In the genomic region with DNA sequence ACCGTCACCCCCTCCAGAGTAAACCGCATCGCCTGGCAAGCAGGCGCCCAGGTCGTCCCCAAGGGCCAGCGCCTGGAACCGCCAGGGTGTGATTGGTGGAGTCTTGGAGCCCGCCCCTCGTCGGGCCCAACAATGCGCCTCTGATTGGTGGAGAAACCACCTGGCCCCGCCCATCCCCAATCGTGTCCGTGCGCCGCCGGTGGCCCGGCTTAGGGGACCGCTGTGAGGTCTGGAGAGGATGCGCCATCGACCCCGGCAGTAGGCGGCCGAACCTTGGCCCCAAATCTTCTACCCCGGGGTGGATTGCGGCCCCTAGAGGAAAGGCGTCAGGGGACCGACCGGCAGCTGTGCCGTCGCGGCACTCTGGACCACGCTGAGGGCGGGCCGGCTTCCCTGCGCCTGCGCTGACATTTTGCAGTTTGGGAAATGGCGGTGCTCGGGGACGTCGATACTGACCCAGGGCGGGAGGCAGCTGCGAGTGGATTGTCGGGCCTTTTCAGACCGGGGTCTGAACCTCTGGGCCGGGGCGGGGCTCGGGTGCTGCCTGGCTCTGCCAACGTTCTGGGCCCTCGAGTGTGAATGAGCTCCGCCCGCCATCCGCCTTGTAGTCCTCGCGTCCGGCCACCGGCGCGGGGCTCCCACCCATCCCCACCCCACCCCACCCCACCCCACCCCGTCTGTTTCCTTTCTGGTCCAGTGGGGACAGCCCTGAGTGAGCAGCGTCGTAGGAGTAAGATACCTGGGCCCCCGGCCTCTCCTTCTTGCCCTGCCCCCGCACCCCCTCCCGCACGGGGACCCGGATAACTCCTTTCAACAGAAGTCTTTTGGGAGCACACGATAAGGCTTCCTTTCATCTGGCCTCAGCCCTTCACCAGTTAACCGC, we compare ENCODE assay signal across 1 cellular context.
A peak's percentile ranks its signal among the peaks of the same experiment; 100 is the strongest.
TF ChIP-seq lines count a peak whose summit lies in the region.

No MANE protein-coding gene starts in this region.

TF ChIP-seq in K562, 482 proteins besides CTCF, POLR2A, EP300 and RAD21 (continued from another document and continues in another):
- TF ChIP-seq AFF1 (IDR thresholded peaks at IDR 0.05; ENCODE audit: low read depth in 1 of 2, partially characterized antibody in 2 of 2), result no peak
- 0 out of 2 replicates have a peak, but pooled peaks have one; percentile 74 for TF ChIP-seq REST (CRISPR knock-in tag; IDR thresholded peaks at IDR 0.05; ENCODE audit: low read depth)
- TF ChIP-seq ELF2 (CRISPR knock-in tag; IDR thresholded peaks at IDR 0.05), result no peak
- TF ChIP-seq GATAD2A (IDR thresholded peaks at IDR 0.05), result no peak
- peak; percentile 65; the same call in 1 of the 2 replicates for TF ChIP-seq SIN3B (IDR thresholded peaks at IDR 0.05; ENCODE audit: low read depth)
- no peak for TF ChIP-seq ZNF124 (CRISPR knock-in tag; IDR thresholded peaks at IDR 0.05)
- peak; percentile 70; the same call in 1 of the 2 replicates for TF ChIP-seq GTF2E2 (tag; IDR thresholded peaks at IDR 0.05)
- TF ChIP-seq ELF1 (tag; IDR thresholded peaks at IDR 0.05), result no peak
- TF ChIP-seq SAFB (IDR thresholded peaks at IDR 0.05; ENCODE audit: borderline replicate concordance, low read depth, low read length), result no peak; the same call in 1 of the 2 replicates
- peak in 1 of 2 experiments; percentile 75; a peak in 2 of 3 replicates for TF ChIP-seq CBX3 (IDR thresholded peaks at IDR 0.05; ENCODE audit: borderline replicate concordance in 1 of 2, low read length in 2 of 2)
- TF ChIP-seq ZNF507 (tag; conservative IDR thresholded peaks at IDR 0.05), result no peak
- TF ChIP-seq RB1 (IDR thresholded peaks at IDR 0.05; ENCODE audit: low read depth), result peak; percentile 90
- no peak for TF ChIP-seq KLF6 (CRISPR knock-in tag; IDR thresholded peaks at IDR 0.05; ENCODE audit: borderline replicate concordance)
- TF ChIP-seq SOX6 (IDR thresholded peaks at IDR 0.05), result peak; percentile 55
- TF ChIP-seq HMGXB4 (CRISPR knock-in tag; IDR thresholded peaks at IDR 0.05), result no peak; the same call in 1 of the 2 replicates
- TF ChIP-seq ILF3 (IDR thresholded peaks at IDR 0.05; ENCODE audit: borderline replicate concordance), result peak; percentile 62; the same call in 1 of the 2 replicates
- TF ChIP-seq HCFC1 (IDR thresholded peaks at IDR 0.05; ENCODE audit: low read depth, low read length), result no peak; the same call in none of the 2 replicates
- TF ChIP-seq ZNF24 (IDR thresholded peaks at IDR 0.05), result no peak; the same call in 1 of the 2 replicates
- TF ChIP-seq NCOA2 (IDR thresholded peaks at IDR 0.05; ENCODE audit: partially characterized antibody in 2 of 2), result no peak
- TF ChIP-seq, protein P1, sequence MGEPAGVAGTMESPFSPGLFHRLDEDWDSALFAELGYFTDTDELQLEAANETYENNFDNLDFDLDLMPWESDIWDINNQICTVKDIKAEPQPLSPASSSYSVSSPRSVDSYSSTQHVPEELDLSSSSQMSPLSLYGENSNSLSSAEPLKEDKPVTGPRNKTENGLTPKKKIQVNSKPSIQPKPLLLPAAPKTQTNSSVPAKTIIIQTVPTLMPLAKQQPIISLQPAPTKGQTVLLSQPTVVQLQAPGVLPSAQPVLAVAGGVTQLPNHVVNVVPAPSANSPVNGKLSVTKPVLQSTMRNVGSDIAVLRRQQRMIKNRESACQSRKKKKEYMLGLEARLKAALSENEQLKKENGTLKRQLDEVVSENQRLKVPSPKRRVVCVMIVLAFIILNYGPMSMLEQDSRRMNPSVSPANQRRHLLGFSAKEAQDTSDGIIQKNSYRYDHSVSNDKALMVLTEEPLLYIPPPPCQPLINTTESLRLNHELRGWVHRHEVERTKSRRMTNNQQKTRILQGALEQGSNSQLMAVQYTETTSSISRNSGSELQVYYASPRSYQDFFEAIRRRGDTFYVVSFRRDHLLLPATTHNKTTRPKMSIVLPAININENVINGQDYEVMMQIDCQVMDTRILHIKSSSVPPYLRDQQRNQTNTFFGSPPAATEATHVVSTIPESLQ (CRISPR knock-in tag; IDR thresholded peaks at IDR 0.05), result peak; percentile 88; the same call in 1 of the 2 replicates
- TF ChIP-seq ARID1B (IDR thresholded peaks at IDR 0.05), result peak; percentile 92
- peak; percentile 90; the same call in 1 of the 2 replicates for TF ChIP-seq KDM2B (CRISPR knock-in tag; IDR thresholded peaks at IDR 0.05)
- TF ChIP-seq HMBOX1 (IDR thresholded peaks at IDR 0.05), result peak; percentile 75; the same call in 1 of the 2 replicates
- peak; percentile 93 for TF ChIP-seq CBFA2T2 (conservative IDR thresholded peaks at IDR 0.05)
- TF ChIP-seq, protein P2, sequence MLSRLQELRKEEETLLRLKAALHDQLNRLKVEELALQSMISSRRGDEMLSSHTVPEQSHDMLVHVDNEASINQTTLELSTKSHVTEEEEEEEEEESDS (CRISPR knock-in tag; IDR thresholded peaks at IDR 0.05), result no peak
- no peak for TF ChIP-seq HES1 (IDR thresholded peaks at IDR 0.05; ENCODE audit: low read depth)
- no peak for TF ChIP-seq CREBBP (IDR thresholded peaks at IDR 0.05; ENCODE audit: low read depth, low read length)
- TF ChIP-seq ZNF75A (CRISPR knock-in tag; IDR thresholded peaks at IDR 0.05), result peak; percentile 18; the same call in 1 of the 2 replicates
- peak; percentile 67; the same call in 1 of the 2 replicates for TF ChIP-seq CHCHD3 (CRISPR knock-in tag; IDR thresholded peaks at IDR 0.05)
- no peak for TF ChIP-seq PTBP1 (IDR thresholded peaks at IDR 0.05; ENCODE audit: low read depth, low read length)
- TF ChIP-seq PTTG1 (tag; IDR thresholded peaks at IDR 0.05; ENCODE audit: low read depth), result no peak
- TF ChIP-seq RHOXF2B (CRISPR knock-in tag; conservative IDR thresholded peaks at IDR 0.05), result 0 out of 2 replicates have a peak, but pooled peaks have one; percentile 59
- peak; percentile 71 for TF ChIP-seq CTCFL (IDR thresholded peaks at IDR 0.05; ENCODE audit: borderline replicate concordance, insufficient read depth, low read depth, low read length, poor library complexity, severe bottlenecking)
- TF ChIP-seq NR3C1 (CRISPR knock-in tag; IDR thresholded peaks at IDR 0.05), result peak; percentile 31; the same call in 1 of the 2 replicates
- TF ChIP-seq MAFG (tag; conservative IDR thresholded peaks at IDR 0.05), result no peak
- peak; percentile 75 for TF ChIP-seq FOXM1 (IDR thresholded peaks at IDR 0.05; ENCODE audit: low read depth)
- TF ChIP-seq FOXM1 (CRISPR knock-in tag; IDR thresholded peaks at IDR 0.05; ENCODE audit: low read depth), result peak; percentile 55; the same call in 1 of the 2 replicates
- peak; percentile 57; the same call in 1 of the 2 replicates for TF ChIP-seq ZKSCAN1 (IDR thresholded peaks at IDR 0.05; ENCODE audit: low read depth, low read length)
- TF ChIP-seq ZC3H8 (IDR thresholded peaks at IDR 0.05), result no peak
- TF ChIP-seq, protein P3, sequence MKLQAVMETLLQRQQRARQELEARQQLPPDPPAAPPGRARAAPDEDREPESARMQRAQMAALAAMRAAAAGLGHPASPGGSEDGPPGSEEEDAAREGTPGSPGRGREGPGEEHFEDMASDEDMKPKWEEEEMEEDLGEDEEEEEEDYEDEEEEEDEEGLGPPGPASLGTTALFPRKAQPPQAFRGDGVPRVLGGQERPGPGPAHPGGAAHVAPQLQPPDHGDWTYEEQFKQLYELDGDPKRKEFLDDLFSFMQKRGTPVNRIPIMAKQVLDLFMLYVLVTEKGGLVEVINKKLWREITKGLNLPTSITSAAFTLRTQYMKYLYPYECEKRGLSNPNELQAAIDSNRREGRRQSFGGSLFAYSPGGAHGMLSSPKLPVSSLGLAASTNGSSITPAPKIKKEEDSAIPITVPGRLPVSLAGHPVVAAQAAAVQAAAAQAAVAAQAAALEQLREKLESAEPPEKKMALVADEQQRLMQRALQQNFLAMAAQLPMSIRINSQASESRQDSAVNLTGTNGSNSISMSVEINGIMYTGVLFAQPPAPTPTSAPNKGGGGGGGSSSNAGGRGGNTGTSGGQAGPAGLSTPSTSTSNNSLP (IDR thresholded peaks at IDR 0.05; ENCODE audit: borderline replicate concordance, low read depth, low read length), result no peak
- no peak for TF ChIP-seq SLC30A9 (CRISPR knock-in tag; IDR thresholded peaks at IDR 0.05)
- 0 out of 2 replicates have a peak, but pooled peaks have one; percentile 19 for TF ChIP-seq ZNF57 (CRISPR knock-in tag; IDR thresholded peaks at IDR 0.05)
- TF ChIP-seq MAFK (IDR thresholded peaks at IDR 0.05; ENCODE audit: low read length), result no peak
